ENCODE assay signal across 22 cellular contexts in genomic region chr6:142289687-142290086, GRCh38. TPM values are rescaled to one million over a fixed set of nuclear protein-coding genes. Genes with fewer than 3 reads are reported as not detected.
"Had no signal": no experiment of that assay in that cellular context is flagged by ENCODE, and none has a peak within 500 bp of the region (broad histone marks: within the 10 kb centered on the region; RNA-seq: fewer than 3 reads in every experiment).

No MANE protein-coding gene starts in this region.

- H3K36me3 Mint-ChIP-seq: T-cell had no signal

- H3K4me3 Mint-ChIP-seq: T-cell had no signal

- DNase-seq: IMR-90, Kasumi-1, KG1, MV-4-11, NCI-H1048, NCI-H1105, NCI-H1417, NCI-H1436 treated with DMSO at 0.1 percent for 48 hours, NCI-H1694, NCI-H187 treated with DMSO at 0.1 percent for 48 hours, NCI-H2029 treated with DMSO at 0.1 percent for 48 hours, NCI-H2171 treated with DMSO at 0.1 percent for 48 hours, NCI-H345, NCI-H446 treated with DMSO at 0.1 percent for 48 hours, NCI-H510A treated with DMSO at 0.1 percent for 48 hours, NCI-H526, PC-3, SHP77, SW 1271, T-cell had no signal

- H3K9me3 Mint-ChIP-seq: T-cell had no signal

- H3K4me1 Mint-ChIP-seq: T-cell had no signal

- H3K27ac ChIP-seq: RWPE1 had no signal

- H3K27me3 Mint-ChIP-seq: T-cell had no signal

- H3K27ac Mint-ChIP-seq: T-cell had no signal

- ATAC-seq: PC-3, T-cell had no signal

RNA-seq across cellular contexts. Expression of gene ADGRG6, which starts 12.1 kb away (rescaled TPM):
- total RNA-seq: OCI-LY7 had no signal
